Comparison of ENCODE assay signal across 1 cellular context in the genomic region with DNA sequence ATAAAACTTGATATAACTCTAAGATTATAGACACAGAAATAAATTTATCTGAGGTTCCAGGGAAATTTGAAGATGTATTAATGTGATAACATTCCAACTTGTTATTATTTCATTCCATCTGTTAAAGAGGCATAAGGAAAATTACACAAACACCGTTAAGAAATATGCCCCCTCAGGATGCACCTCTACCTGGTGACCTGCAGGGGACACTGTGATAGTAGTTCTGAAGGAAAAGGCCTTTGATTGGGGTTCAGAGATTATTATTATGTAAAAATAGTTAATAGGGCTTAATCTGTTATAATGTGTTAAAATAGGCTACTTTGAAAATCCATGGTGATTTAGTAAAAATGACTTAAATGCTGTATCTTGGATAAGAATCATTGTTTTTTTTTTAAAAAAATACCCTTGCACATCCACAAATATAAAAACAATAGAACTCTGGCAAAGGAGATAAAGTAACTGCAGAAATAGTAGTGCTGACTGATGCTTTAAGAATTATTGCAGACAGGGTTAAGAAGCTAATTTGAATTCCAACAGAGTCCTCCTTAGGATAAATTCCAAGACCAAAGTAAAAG.
TF ChIP-seq lines count a peak whose summit lies in the region.

No MANE protein-coding gene starts in this region.

TF ChIP-seq in HepG2, 621 proteins besides CTCF, POLR2A, EP300 and RAD21:
- TF ChIP-seq TAF1 (CRISPR knock-in tag; IDR thresholded peaks at IDR 0.05) (no peak), TMF1 (CRISPR knock-in tag; IDR thresholded peaks at IDR 0.05; ENCODE audit: low read depth) (no peak), CEBPG (CRISPR knock-in tag; IDR thresholded peaks at IDR 0.05) (no peak), STAG1 (CRISPR knock-in tag; IDR thresholded peaks at IDR 0.05) (peak; percentile 45; the same call in 1 of the 2 replicates), SMC3 (IDR thresholded peaks at IDR 0.05; ENCODE audit: low read length) (peak; percentile 53)
